In the genomic region with DNA sequence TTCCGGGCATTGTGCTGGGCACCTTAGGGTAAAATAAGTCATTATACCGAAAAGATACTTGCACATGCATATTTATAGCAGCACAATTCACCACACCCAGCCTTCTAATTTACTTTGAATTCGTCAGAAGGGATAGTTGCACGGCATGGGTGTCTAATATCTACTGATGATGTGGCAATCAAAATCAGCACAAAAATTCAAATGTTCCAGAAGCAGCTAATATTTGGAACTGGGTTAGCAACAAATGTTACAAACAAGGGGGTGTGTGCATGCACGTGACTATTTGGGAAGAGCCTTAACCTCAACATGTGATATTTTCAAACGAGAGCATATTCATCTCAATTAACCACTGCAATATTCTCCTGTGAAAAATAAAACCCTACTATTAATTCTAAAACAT, we compare ENCODE assay signal across 21 cellular contexts.
DNase-seq lines count a peak whose midpoint lies in the region; ATAC-seq and TF ChIP-seq lines count a peak whose summit lies in the region.
"Had no signal": no experiment of that assay in that cellular context is flagged by ENCODE, and none has a peak within 500 bp of the region (broad histone marks: within the 10 kb centered on the region; RNA-seq: fewer than 3 reads in every experiment).

No MANE protein-coding gene starts in this region.

- WGBS in sigmoid colon, 2 donors = 60 to 72% methylated on average over 6 of the region's 6 CpGs

- H3K27me3 Mint-ChIP-seq in CD14-positive monocyte (ENCODE audit: low read depth in 3 of 3) = peaks cover 1 to 7% (median 3%) of the 10 kb centered on the region in 3 donors

- intact Hi-C loops in sigmoid colon (cut with DNase I) (no loop called here), CD14-positive monocyte (cut with micrococcal nuclease) (no loop called here)

- H3K36me3 Mint-ChIP-seq in CD14-positive monocyte = no peaks in the 10 kb centered on the region

- no peak overlapping the region for H3K27ac Mint-ChIP-seq in CD14-positive monocyte
- H3K27ac Mint-ChIP-seq: activated CD4-positive, alpha-beta T cell treated with anti-CD3 and anti-CD28 coated beads, Interleukin-2, amount 10 ng/mL, durations not matched to agents 24 days and 14 days; activated T-cell treated with anti-CD3 and anti-CD28 coated beads, Interleukin-2, amount 50 U/mL, for 72 hours; GM23338; nephron had no signal

- H3K4me1 ChIP-seq in sigmoid colon = peaks cover 0 to 59% (median 44%) of the 10 kb centered on the region in 4 donors

- peaks cover 0 to 2% (median 2%) of the 10 kb centered on the region in 7 donors for H3K9me3 Mint-ChIP-seq in CD14-positive monocyte
- H3K9me3 Mint-ChIP-seq: activated CD4-positive, alpha-beta T cell treated with anti-CD3 and anti-CD28 coated beads, Interleukin-2, amount 10 ng/mL, durations not matched to agents 24 days and 14 days; activated T-cell treated with anti-CD3 and anti-CD28 coated beads, Interleukin-2, amount 50 U/mL, for 72 hours had no signal

- H3K4me1 Mint-ChIP-seq in CD14-positive monocyte = no peaks in the 10 kb centered on the region
- H3K4me1 Mint-ChIP-seq: activated CD4-positive, alpha-beta T cell treated with anti-CD3 and anti-CD28 coated beads, Interleukin-2, amount 10 ng/mL, durations not matched to agents 24 days and 14 days had no signal

- no peak overlapping the region for H3K4me3 Mint-ChIP-seq in CD14-positive monocyte
- H3K4me3 Mint-ChIP-seq: activated CD4-positive, alpha-beta T cell treated with anti-CD3 and anti-CD28 coated beads, Interleukin-2, amount 10 ng/mL, durations not matched to agents 24 days and 14 days; activated T-cell treated with anti-CD3 and anti-CD28 coated beads, Interleukin-2, amount 50 U/mL, for 72 hours; GM23338; nephron had no signal

- TF ChIP-seq POLR2A in sigmoid colon (IDR thresholded peaks at IDR 0.05) = no peak

- no peak overlapping the region for H3K4me3 ChIP-seq in AG09309 (ENCODE audit: control insufficient read depth, low read depth, low read length)
- H3K4me3 ChIP-seq in foreskin fibroblast (ENCODE audit: low read depth in 1 of 2, low read length in 2 of 2) = no peak overlapping the region
- H3K4me3 ChIP-seq in sigmoid colon = no peak overlapping the region
- H3K4me3 ChIP-seq: A549, GM23338, K562, thoracic aorta had no signal

- H3K27me3 ChIP-seq in sigmoid colon = no peaks in the 10 kb centered on the region

- DNase-seq in AG09309 (ENCODE audit: low read depth) (peak; percentile 50), foreskin fibroblast (peak; percentile 69 to 81), sigmoid colon (peak; percentile 80), GM10266 (ENCODE audit: extremely low spot score) (no peak), CD14-positive monocyte (ENCODE audit: low spot score) (no peak), NCI-H2081 (lab: John Stamatoyannopoulos, UW) (no peak)
- DNase-seq: activated CD4-positive, alpha-beta T cell treated with anti-CD3 and anti-CD28 coated beads, Interleukin-2, amount 10 ng/mL, durations not matched to agents 24 days and 14 days; activated T-cell treated with anti-CD3 and anti-CD28 coated beads, Interleukin-2, amount 50 U/mL, for 72 hours; effector CD4-positive, alpha-beta T cell; NCI-H1436; NCI-H510A treated with DMSO at 0.1 percent for 48 hours; small intestine had no signal

- no peaks in the 10 kb centered on the region for H3K36me3 ChIP-seq in sigmoid colon
- H3K36me3 ChIP-seq: thoracic aorta had no signal

- no peak for TF ChIP-seq EP300 in sigmoid colon (IDR thresholded peaks at IDR 0.05)

- ATAC-seq in GM18858 (IDR thresholded peaks at IDR 0.05; ENCODE audit: unreplicated experiment) = no peak
- ATAC-seq: A549; activated T-cell treated with anti-CD3 and anti-CD28 coated beads, Interleukin-2, amount 50 U/mL, for 72 hours; GM23338; K562; left lobe of liver; Panc1 had no signal

- H3K9me3 ChIP-seq in sigmoid colon = no peaks in the 10 kb centered on the region
- H3K9me3 ChIP-seq: A549, thoracic aorta had no signal

- peak overlapping the region; percentile 73 for H3K27ac ChIP-seq in angular gyrus (ENCODE audit: low read depth, low read length)
- peak overlapping the region; percentile 7 to 67 (median 40) for H3K27ac ChIP-seq in sigmoid colon
- H3K27ac ChIP-seq: A549, thoracic aorta had no signal

- TF ChIP-seq CTCF in AG09309 (IDR thresholded peaks at IDR 0.05; ENCODE audit: control insufficient read depth, insufficient read depth, low read depth, low read length, missing control alignments) (no peak), foreskin fibroblast (IDR thresholded peaks at IDR 0.05; ENCODE audit: low read depth, low read length) (no peak), sigmoid colon (IDR thresholded peaks at IDR 0.05) (no peak), GM10266 (IDR thresholded peaks at IDR 0.05; ENCODE audit: control insufficient read depth, insufficient read depth, low read depth, missing control alignments) (no peak), CD14-positive monocyte (IDR thresholded peaks at IDR 0.05) (no peak)

Comparison
In these comparisons a context has a peak if more than half of its experiments do, and no peak if none do; other contexts are left out.
1. DNase-seq: peak in AG09309 (single experiment), foreskin fibroblast (2 of 2) and sigmoid colon (single experiment); none in GM10266 (single experiment), CD14-positive monocyte (single experiment) and NCI-H2081 (0 of 2).